Comparison of ENCODE assay signal across 24 cellular contexts in genomic region chr4:108078024-108078733, GRCh38.
DNase-seq lines count a peak whose midpoint lies in the region; ATAC-seq and TF ChIP-seq lines count a peak whose summit lies in the region.
"Had no signal": no experiment of that assay in that cellular context is flagged by ENCODE, and none has a peak within 500 bp of the region (broad histone marks: within the 10 kb centered on the region; RNA-seq: fewer than 3 reads in every experiment).

No MANE protein-coding gene starts in this region.

- H3K4me3 Mint-ChIP-seq in activated naive CD4-positive, alpha-beta T cell treated with anti-CD3 and anti-CD28 coated beads, Interleukin-2, amount 10 ng/mL, durations not matched to agents 7 days and 5 days = no peak overlapping the region
- no peak overlapping the region for H3K4me3 Mint-ChIP-seq in activated CD8-positive, alpha-beta T cell treated with anti-CD3 and anti-CD28 coated beads for 36 hours
- H3K4me3 Mint-ChIP-seq: T-helper 17 cell had no signal

- no peaks in the 10 kb centered on the region for H3K27me3 ChIP-seq in brain microvascular endothelial cell (replicated peaks)
- H3K27me3 ChIP-seq: hepatocyte, Peyer's patch, sigmoid colon, SJSA1 had no signal

- no peak for DNase-seq in activated naive CD4-positive, alpha-beta T cell treated with anti-CD3 and anti-CD28 coated beads, Interleukin-2, amount 10 ng/mL, durations not matched to agents 7 days and 5 days
- DNase-seq in activated naive CD4-positive, alpha-beta T cell (lab: John Stamatoyannopoulos, UW) = no peak
- no peak for DNase-seq in activated CD8-positive, alpha-beta T cell treated with anti-CD3 and anti-CD28 coated beads for 36 hours
- peak; percentile 4 for DNase-seq in brain microvascular endothelial cell
- DNase-seq in Right ventricle myocardium superior = no peak
- DNase-seq: activated effector memory CD4-positive, alpha-beta T cell treated with anti-CD3 and anti-CD28 coated beads, Interleukin-2, amount 50 U/mL, for 16 hours; DMS153; foreskin melanocyte; GF-D8; MM.1S; NCI-H1436 treated with DMSO at 0.1 percent for 48 hours; NCI-H2171; NCI-H524 treated with DMSO at 0.1 percent for 48 hours; Peyer's patch; sigmoid colon; stimulated activated CD4-positive, alpha-beta T cell treated with anti-CD3 and anti-CD28 coated beads, Interleukin-15, amount 100 ng/mL, for 24 hours; substantia nigra; T-helper 17 cell; WERI-Rb-1 had no signal

- H3K36me3 Mint-ChIP-seq in activated naive CD4-positive, alpha-beta T cell treated with anti-CD3 and anti-CD28 coated beads, Interleukin-2, amount 10 ng/mL, durations not matched to agents 7 days and 5 days = peaks cover 76% of the 10 kb centered on the region
- peaks cover 70% of the 10 kb centered on the region for H3K36me3 Mint-ChIP-seq in activated CD8-positive, alpha-beta T cell treated with anti-CD3 and anti-CD28 coated beads for 36 hours (ENCODE audit: low read depth)

- peak overlapping the region; percentile 85 for H3K27ac Mint-ChIP-seq in activated naive CD4-positive, alpha-beta T cell treated with anti-CD3 and anti-CD28 coated beads, Interleukin-2, amount 10 ng/mL, durations not matched to agents 7 days and 5 days
- peak overlapping the region; percentile 90 for H3K27ac Mint-ChIP-seq in activated CD8-positive, alpha-beta T cell treated with anti-CD3 and anti-CD28 coated beads for 36 hours

- no peaks in the 10 kb centered on the region for H3K36me3 ChIP-seq in brain microvascular endothelial cell (replicated peaks)
- H3K36me3 ChIP-seq: Peyer's patch, sigmoid colon, WERI-Rb-1 had no signal

- no peaks in the 10 kb centered on the region for H3K27me3 Mint-ChIP-seq in activated naive CD4-positive, alpha-beta T cell treated with anti-CD3 and anti-CD28 coated beads, Interleukin-2, amount 10 ng/mL, durations not matched to agents 7 days and 5 days
- no peaks in the 10 kb centered on the region for H3K27me3 Mint-ChIP-seq in activated CD8-positive, alpha-beta T cell treated with anti-CD3 and anti-CD28 coated beads for 36 hours
- H3K27me3 Mint-ChIP-seq: T-helper 17 cell had no signal

- H3K27ac ChIP-seq in brain microvascular endothelial cell = no peak overlapping the region
- H3K27ac ChIP-seq: hepatocyte, Peyer's patch, sigmoid colon, SJSA1, WERI-Rb-1 had no signal

- intact Hi-C loops in activated CD8-positive, alpha-beta T cell treated with anti-CD3 and anti-CD28 coated beads for 36 hours (cut with micrococcal nuclease) = no loop called here
- intact Hi-C loops in Right ventricle myocardium superior (cut with DNase I) = no loop called here

- TF ChIP-seq CTCF in activated CD8-positive, alpha-beta T cell treated with anti-CD3 and anti-CD28 coated beads for 36 hours (IDR thresholded peaks at IDR 0.05) = no peak
- no peak for TF ChIP-seq CTCF in brain microvascular endothelial cell (IDR thresholded peaks at IDR 0.05; ENCODE audit: low read depth, low read length, missing control alignments)

- peaks cover 74% of the 10 kb centered on the region for H3K4me1 Mint-ChIP-seq in activated naive CD4-positive, alpha-beta T cell treated with anti-CD3 and anti-CD28 coated beads, Interleukin-2, amount 10 ng/mL, durations not matched to agents 7 days and 5 days
- H3K4me1 Mint-ChIP-seq in activated CD8-positive, alpha-beta T cell treated with anti-CD3 and anti-CD28 coated beads for 36 hours (ENCODE audit: low read depth) = peaks cover 74% of the 10 kb centered on the region

- peak; percentile 40 for ATAC-seq in activated CD8-positive, alpha-beta T cell treated with anti-CD3 and anti-CD28 coated beads for 36 hours
- ATAC-seq in GM18907 (IDR thresholded peaks at IDR 0.05; ENCODE audit: unreplicated experiment) (no peak), GM19463 (IDR thresholded peaks at IDR 0.05; ENCODE audit: unreplicated experiment) (no peak), Right ventricle myocardium superior (ENCODE audit: poor library complexity) (no peak)
- ATAC-seq: HCT116, T-helper 17 cell had no signal

- POLR2A ChIA-PET in activated CD8-positive, alpha-beta T cell treated with anti-CD3 and anti-CD28 coated beads for 36 hours (lab: Charles Lee) = interaction anchor here (0.7 kb wide), 1 partner anchor 79 kb away, joined by 3 read pairs; no protein-coding TSS in a partner anchor

- H3K4me3 ChIP-seq in brain microvascular endothelial cell (ENCODE audit: low read depth, low read length) = no peak overlapping the region
- H3K4me3 ChIP-seq: hepatocyte, Peyer's patch, sigmoid colon, SJSA1 had no signal

- in situ Hi-C loops in brain microvascular endothelial cell (cut with HindIII; ENCODE audit: low pct_ligation_motif_present, low sequenced_read_pairs) = no loop called here

- no peaks in the 10 kb centered on the region for H3K9me3 Mint-ChIP-seq in activated naive CD4-positive, alpha-beta T cell treated with anti-CD3 and anti-CD28 coated beads, Interleukin-2, amount 10 ng/mL, durations not matched to agents 7 days and 5 days
- H3K9me3 Mint-ChIP-seq in activated CD8-positive, alpha-beta T cell treated with anti-CD3 and anti-CD28 coated beads for 36 hours = no peaks in the 10 kb centered on the region

- CTCF ChIA-PET in activated naive CD4-positive, alpha-beta T cell treated with anti-CD3 and anti-CD28 coated beads, Interleukin-2, amount 10 ng/mL, durations not matched to agents 7 days and 5 days (lab: Charles Lee) = interaction anchor here (1.4 kb wide), 1 partner anchor 34 kb away, joined by 3 read pairs; no protein-coding TSS in a partner anchor
- CTCF ChIA-PET in activated CD8-positive, alpha-beta T cell treated with anti-CD3 and anti-CD28 coated beads for 36 hours (lab: Charles Lee) = interaction anchor here (1.0 to 1.5 kb wide), 6 partner anchors 13 to 59 kb away, joined by 3 to 5 read pairs (median 4); no protein-coding TSS in a partner anchor
